ENCODE assay signal across 25 cellular contexts in the genomic region with DNA sequence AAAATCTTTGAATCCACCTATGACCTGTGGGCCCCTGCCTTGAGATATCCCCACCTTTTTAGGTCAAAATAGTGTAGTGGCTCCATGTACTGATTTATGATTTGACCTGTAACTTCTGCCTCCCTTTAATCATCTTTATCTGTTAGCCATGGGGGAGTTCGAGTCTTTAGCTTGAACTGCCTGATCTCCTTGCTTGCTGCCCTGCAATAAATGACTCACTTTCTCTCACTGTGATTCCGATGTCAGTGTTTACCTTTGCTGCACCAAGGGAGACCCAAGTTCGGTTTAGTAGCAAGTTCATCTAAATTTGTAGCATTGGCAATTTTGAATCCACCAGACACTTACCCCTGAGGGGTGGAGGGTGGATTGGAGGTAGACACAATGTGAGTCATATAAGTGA.
"Had no signal": no experiment of that assay in that cellular context is flagged by ENCODE, and none has a peak within 500 bp of the region (broad histone marks: within the 10 kb centered on the region; RNA-seq: fewer than 3 reads in every experiment).

No MANE protein-coding gene starts in this region.

- H3K4me1 Mint-ChIP-seq: activated CD8-positive, alpha-beta memory T cell treated with anti-CD3 and anti-CD28 coated beads, Interleukin-2, amount 10 ng/mL, durations not matched to agents 7 days and 5 days; activated naive CD4-positive, alpha-beta T cell treated with anti-CD3 and anti-CD28 coated beads, Interleukin-2, amount 50 U/mL, for 24 hours; central memory CD8-positive, alpha-beta T cell; naive thymus-derived CD4-positive, alpha-beta T cell; stimulated activated naive B cell treated with anti-CD40 and anti-IgM and Interleukin-4, amounts not matched to agents 10 μg/mL and 1 μg/mL and 100 μg/mL, for 72 hours had no signal

- H3K4me3 Mint-ChIP-seq: activated CD4-positive, alpha-beta memory T cell treated with anti-CD3 and anti-CD28 coated beads for 36 hours; activated CD8-positive, alpha-beta memory T cell treated with anti-CD3 and anti-CD28 coated beads, Interleukin-2, amount 10 ng/mL, durations not matched to agents 7 days and 5 days; activated naive CD4-positive, alpha-beta T cell treated with anti-CD3 and anti-CD28 coated beads, Interleukin-2, amount 50 U/mL, for 24 hours; central memory CD8-positive, alpha-beta T cell; naive thymus-derived CD4-positive, alpha-beta T cell; stimulated activated naive B cell treated with anti-CD40 and anti-IgM and Interleukin-4, amounts not matched to agents 10 μg/mL and 1 μg/mL and 100 μg/mL, for 72 hours had no signal

- H3K27ac ChIP-seq: epithelial cell of prostate, neutrophil, right atrium auricular region, skin epidermis, thyroid gland had no signal

- H3K36me3 ChIP-seq: neutrophil, right atrium auricular region, thyroid gland had no signal

- DNase-seq: activated CD4-positive, alpha-beta memory T cell treated with anti-CD3 and anti-CD28 coated beads for 36 hours; activated CD4-positive, alpha-beta T cell treated with anti-CD3 and anti-CD28 coated beads for 1 hour; activated CD8-positive, alpha-beta memory T cell treated with anti-CD3 and anti-CD28 coated beads, Interleukin-2, amount 10 ng/mL, durations not matched to agents 7 days and 5 days; activated effector memory CD4-positive, alpha-beta T cell treated with anti-CD3 and anti-CD28 coated beads, Interleukin-2, amount 50 U/mL, for 16 hours; activated T-cell treated with anti-CD3 and anti-CD28 coated beads, Interleukin-2, amount 50 U/mL, for 1 hour; amniotic stem cell; effector memory CD4-positive, alpha-beta T cell; foreskin melanocyte; left cardiac atrium; mucosa of descending colon; naive thymus-derived CD4-positive, alpha-beta T cell; stimulated activated CD4-positive, alpha-beta T cell treated with anti-CD3 and anti-CD28 coated beads, Interleukin-15, amount 100 ng/mL, for 24 hours; stimulated activated CD4-positive, alpha-beta T cell treated with anti-CD3 and anti-CD28 coated beads, Interleukin-4, amount 100 ng/mL, for 1 hour; stimulated activated naive B cell treated with anti-CD40 and anti-IgM and Interleukin-4, amounts not matched to agents 10 μg/mL and 1 μg/mL and 100 μg/mL, for 72 hours; T-helper 1 cell; T1000; thyroid gland had no signal

- H3K36me3 Mint-ChIP-seq: activated CD4-positive, alpha-beta memory T cell treated with anti-CD3 and anti-CD28 coated beads for 36 hours; activated naive CD4-positive, alpha-beta T cell treated with anti-CD3 and anti-CD28 coated beads, Interleukin-2, amount 50 U/mL, for 24 hours; brain; stimulated activated naive B cell treated with anti-CD40 and anti-IgM and Interleukin-4, amounts not matched to agents 10 μg/mL and 1 μg/mL and 100 μg/mL, for 72 hours had no signal

- H3K4me1 ChIP-seq: right atrium auricular region had no signal

- H3K4me3 ChIP-seq: lung, mucosa of descending colon, right atrium auricular region, skin epidermis, thyroid gland had no signal

- H3K27me3 Mint-ChIP-seq: activated CD4-positive, alpha-beta memory T cell treated with anti-CD3 and anti-CD28 coated beads for 36 hours; activated CD8-positive, alpha-beta memory T cell treated with anti-CD3 and anti-CD28 coated beads, Interleukin-2, amount 10 ng/mL, durations not matched to agents 7 days and 5 days; activated naive CD4-positive, alpha-beta T cell treated with anti-CD3 and anti-CD28 coated beads, Interleukin-2, amount 50 U/mL, for 24 hours; central memory CD8-positive, alpha-beta T cell; stimulated activated naive B cell treated with anti-CD40 and anti-IgM and Interleukin-4, amounts not matched to agents 10 μg/mL and 1 μg/mL and 100 μg/mL, for 72 hours had no signal

- ATAC-seq: activated CD8-positive, alpha-beta memory T cell treated with anti-CD3 and anti-CD28 coated beads, Interleukin-2, amount 10 ng/mL, durations not matched to agents 7 days and 5 days; left cardiac atrium; mucosa of descending colon; naive thymus-derived CD4-positive, alpha-beta T cell; stimulated activated naive B cell treated with anti-CD40 and anti-IgM and Interleukin-4, amounts not matched to agents 10 μg/mL and 1 μg/mL and 100 μg/mL, for 72 hours had no signal

- H3K9me3 ChIP-seq: neutrophil, right atrium auricular region, thyroid gland had no signal

- H3K27ac Mint-ChIP-seq: activated CD4-positive, alpha-beta memory T cell treated with anti-CD3 and anti-CD28 coated beads for 36 hours; activated CD8-positive, alpha-beta memory T cell treated with anti-CD3 and anti-CD28 coated beads, Interleukin-2, amount 10 ng/mL, durations not matched to agents 7 days and 5 days; activated naive CD4-positive, alpha-beta T cell treated with anti-CD3 and anti-CD28 coated beads, Interleukin-2, amount 50 U/mL, for 24 hours; brain; naive thymus-derived CD4-positive, alpha-beta T cell; stimulated activated naive B cell treated with anti-CD40 and anti-IgM and Interleukin-4, amounts not matched to agents 10 μg/mL and 1 μg/mL and 100 μg/mL, for 72 hours had no signal
